Comparison of ENCODE assay signal across 1 cellular context in genomic region chr1:109274533-109275476, GRCh38.
TF ChIP-seq lines count a peak whose summit lies in the region.

No MANE protein-coding gene starts in this region.

TF ChIP-seq in HepG2, 621 proteins besides CTCF, POLR2A, EP300 and RAD21 (continued from another document and continues in another):
- TF ChIP-seq ELK4 (CRISPR knock-in tag; IDR thresholded peaks at IDR 0.05; ENCODE audit: borderline replicate concordance) (no peak), IKZF5 (CRISPR knock-in tag; IDR thresholded peaks at IDR 0.05) (no peak; the same call in 1 of the 2 replicates), ZNF33B (CRISPR knock-in tag; IDR thresholded peaks at IDR 0.05) (no peak), ZNF280B (CRISPR knock-in tag; IDR thresholded peaks at IDR 0.05; ENCODE audit: borderline replicate concordance) (0 out of 2 replicates have a peak, but pooled peaks have one; percentile 15), RORA (CRISPR knock-in tag; IDR thresholded peaks at IDR 0.05) (no peak), THAP9 (CRISPR knock-in tag; IDR thresholded peaks at IDR 0.05; ENCODE audit: borderline replicate concordance) (no peak), MAFG (CRISPR knock-in tag; IDR thresholded peaks at IDR 0.05) (no peak), ZNF362 (CRISPR knock-in tag; IDR thresholded peaks at IDR 0.05; ENCODE audit: borderline replicate concordance) (no peak; the same call in 1 of the 2 replicates), MLLT10 (CRISPR knock-in tag; IDR thresholded peaks at IDR 0.05) (no peak), ZBTB20 (CRISPR knock-in tag; IDR thresholded peaks at IDR 0.05; ENCODE audit: borderline replicate concordance, low read depth) (no peak), NCOR1 (IDR thresholded peaks at IDR 0.05; ENCODE audit: borderline replicate concordance, low read length) (peak; percentile 19; the same call in 1 of the 2 replicates), FUBP1 (CRISPR knock-in tag; IDR thresholded peaks at IDR 0.05; ENCODE audit: borderline replicate concordance) (no peak), CC2D1A (CRISPR knock-in tag; IDR thresholded peaks at IDR 0.05) (no peak), GMEB2 (CRISPR knock-in tag; IDR thresholded peaks at IDR 0.05; ENCODE audit: low read depth) (no peak), NFE2 (CRISPR knock-in tag; IDR thresholded peaks at IDR 0.05) (no peak), BCL3 (CRISPR knock-in tag; IDR thresholded peaks at IDR 0.05) (peak; percentile 29; the same call in 1 of the 2 replicates), GFI1 (CRISPR knock-in tag; IDR thresholded peaks at IDR 0.05; ENCODE audit: borderline replicate concordance) (peak; percentile 25; the same call in 1 of the 2 replicates), ZNF274 (CRISPR knock-in tag; IDR thresholded peaks at IDR 0.05) (no peak; the same call in 1 of the 2 replicates), SNRNP70 (IDR thresholded peaks at IDR 0.05; ENCODE audit: low read depth, low read length) (no peak), BORCS8-MEF2B (CRISPR knock-in tag; IDR thresholded peaks at IDR 0.05) (no peak), ETV6 (CRISPR knock-in tag; conservative IDR thresholded peaks at IDR 0.05) (0 out of 2 replicates have a peak, but pooled peaks have one; percentile 11), NPAS2 (CRISPR knock-in tag; IDR thresholded peaks at IDR 0.05; ENCODE audit: borderline replicate concordance) (no peak), ZNF616 (CRISPR knock-in tag; IDR thresholded peaks at IDR 0.05; ENCODE audit: low read depth) (peak; percentile 40; the same call in 1 of the 2 replicates), ZBTB2 (CRISPR knock-in tag; IDR thresholded peaks at IDR 0.05; ENCODE audit: low read depth) (no peak), ZKSCAN8 (CRISPR knock-in tag; IDR thresholded peaks at IDR 0.05; ENCODE audit: borderline replicate concordance) (0 out of 2 replicates have a peak, but pooled peaks have one; percentile 35), ZNF143 (CRISPR knock-in tag; IDR thresholded peaks at IDR 0.05) (no peak), ZNF432 (CRISPR knock-in tag; IDR thresholded peaks at IDR 0.05; ENCODE audit: borderline replicate concordance) (no peak), FOSL2 (CRISPR knock-in tag; IDR thresholded peaks at IDR 0.05) (peak; percentile 70), CHD4 (IDR thresholded peaks at IDR 0.05; ENCODE audit: borderline replicate concordance, low read length) (no peak), SMAD3 (CRISPR knock-in tag; IDR thresholded peaks at IDR 0.05) (no peak), ZXDC (CRISPR knock-in tag; IDR thresholded peaks at IDR 0.05) (no peak), TFE3 (CRISPR knock-in tag; IDR thresholded peaks at IDR 0.05) (peak; percentile 96), FOSL1 (CRISPR knock-in tag; IDR thresholded peaks at IDR 0.05; ENCODE audit: borderline replicate concordance) (peak; percentile 33; the same call in 1 of the 2 replicates), NR2F1 (CRISPR knock-in tag; IDR thresholded peaks at IDR 0.05) (no peak), FOXA1 (IDR thresholded peaks at IDR 0.05) (no peak), FOXA1 (CRISPR knock-in tag; IDR thresholded peaks at IDR 0.05) (peak; percentile 98), ZBTB34 (CRISPR knock-in tag; IDR thresholded peaks at IDR 0.05) (0 out of 2 replicates have a peak, but pooled peaks have one; percentile 42)
